ENCODE assay signal across 1 cellular context in genomic region chr19:47095707-47096704, GRCh38.
TF ChIP-seq lines count a peak whose summit lies in the region.

No MANE protein-coding gene starts in this region.

TF ChIP-seq in HepG2, 621 proteins besides CTCF, POLR2A, EP300 and RAD21 (continued from another document and continues in another):
- TF ChIP-seq MXD4 (CRISPR knock-in tag; IDR thresholded peaks at IDR 0.05) = peak; percentile 90
- TF ChIP-seq ZNF343 (CRISPR knock-in tag; IDR thresholded peaks at IDR 0.05) = peak; percentile 92
- TF ChIP-seq ADNP (CRISPR knock-in tag; IDR thresholded peaks at IDR 0.05) = no peak; the same call in 1 of the 2 replicates
- peak; percentile 96 for TF ChIP-seq ERF (CRISPR knock-in tag; IDR thresholded peaks at IDR 0.05)
- peak; percentile 83 for TF ChIP-seq MLX (CRISPR knock-in tag; IDR thresholded peaks at IDR 0.05)
- TF ChIP-seq ELF4 (CRISPR knock-in tag; IDR thresholded peaks at IDR 0.05; ENCODE audit: borderline replicate concordance) = no peak
- peak; percentile 5; the same call in 1 of the 2 replicates for TF ChIP-seq ZNF572 (CRISPR knock-in tag; IDR thresholded peaks at IDR 0.05)
- TF ChIP-seq MIXL1 (CRISPR knock-in tag; IDR thresholded peaks at IDR 0.05) = peak; percentile 72
- 0 out of 2 replicates have a peak, but pooled peaks have one; percentile 44 for TF ChIP-seq HOXA9 (CRISPR knock-in tag; IDR thresholded peaks at IDR 0.05; ENCODE audit: borderline replicate concordance)
- TF ChIP-seq SP140L (CRISPR knock-in tag; IDR thresholded peaks at IDR 0.05; ENCODE audit: borderline replicate concordance) = peak; percentile 71; the same call in 1 of the 2 replicates
- TF ChIP-seq DR1 (CRISPR knock-in tag; IDR thresholded peaks at IDR 0.05) = peak; percentile 75
- TF ChIP-seq CCAR2 (optimal IDR thresholded peaks at IDR 0.05; ENCODE audit: low read depth, low read length) = no peak
- TF ChIP-seq ARNTL (CRISPR knock-in tag; IDR thresholded peaks at IDR 0.05) = peak; percentile 90
- TF ChIP-seq ZNF326 (CRISPR knock-in tag; IDR thresholded peaks at IDR 0.05; ENCODE audit: borderline replicate concordance) = no peak
- TF ChIP-seq FUBP1 (CRISPR knock-in tag; IDR thresholded peaks at IDR 0.05; ENCODE audit: borderline replicate concordance) = no peak
- TF ChIP-seq ZNF281 (CRISPR knock-in tag; IDR thresholded peaks at IDR 0.05; ENCODE audit: borderline replicate concordance) = peak; percentile 88; the same call in 1 of the 2 replicates
- TF ChIP-seq HNF4G (IDR thresholded peaks at IDR 0.05; ENCODE audit: borderline replicate concordance, low read depth, low read length) = peak; percentile 84
- TF ChIP-seq HNF4G (CRISPR knock-in tag; IDR thresholded peaks at IDR 0.05; ENCODE audit: borderline replicate concordance, low read depth) = peak; percentile 95
- peak; percentile 72; the same call in 1 of the 2 replicates for TF ChIP-seq FOXC1 (CRISPR knock-in tag; IDR thresholded peaks at IDR 0.05; ENCODE audit: borderline replicate concordance)
- no peak for TF ChIP-seq GPBP1L1 (CRISPR knock-in tag; IDR thresholded peaks at IDR 0.05)
- TF ChIP-seq HNRNPH1 (optimal IDR thresholded peaks at IDR 0.05; ENCODE audit: low read depth, low read length) = no peak
- no peak for TF ChIP-seq ZNF136 (CRISPR knock-in tag; IDR thresholded peaks at IDR 0.05; ENCODE audit: low read depth)
- TF ChIP-seq HIC2 (CRISPR knock-in tag; IDR thresholded peaks at IDR 0.05; ENCODE audit: low read depth) = peak; percentile 87
- peak; percentile 26; the same call in 1 of the 2 replicates for TF ChIP-seq ZNF598 (CRISPR knock-in tag; IDR thresholded peaks at IDR 0.05; ENCODE audit: borderline replicate concordance)
- 0 out of 2 replicates have a peak, but pooled peaks have one; percentile 15 for TF ChIP-seq MIER2 (CRISPR knock-in tag; IDR thresholded peaks at IDR 0.05)
- TF ChIP-seq AHDC1 (CRISPR knock-in tag; IDR thresholded peaks at IDR 0.05; ENCODE audit: borderline replicate concordance) = peak; percentile 33
- no peak; the same call in 1 of the 2 replicates for TF ChIP-seq SIN3B (IDR thresholded peaks at IDR 0.05; ENCODE audit: low read length)
- TF ChIP-seq ZNF547 (CRISPR knock-in tag; IDR thresholded peaks at IDR 0.05) = peak; percentile 73; the same call in 1 of the 2 replicates
- peak; percentile 76 for TF ChIP-seq ELF3 (CRISPR knock-in tag; IDR thresholded peaks at IDR 0.05)
- TF ChIP-seq TRIM24 (CRISPR knock-in tag; IDR thresholded peaks at IDR 0.05) = peak; percentile 85
- peak; percentile 95 for TF ChIP-seq GATAD2A (CRISPR knock-in tag; IDR thresholded peaks at IDR 0.05)
- no peak for TF ChIP-seq MAFF (IDR thresholded peaks at IDR 0.05; ENCODE audit: low read depth, low read length)
- peak; percentile 99 for TF ChIP-seq RXRA (CRISPR knock-in tag; IDR thresholded peaks at IDR 0.05)
- TF ChIP-seq PAF1 (CRISPR knock-in tag; IDR thresholded peaks at IDR 0.05) = no peak
- no peak for TF ChIP-seq RORA (CRISPR knock-in tag; IDR thresholded peaks at IDR 0.05)
- no peak for TF ChIP-seq ZNF660 (CRISPR knock-in tag; IDR thresholded peaks at IDR 0.05; ENCODE audit: borderline replicate concordance, low read depth)
- peak; percentile 90 for TF ChIP-seq SIX1 (CRISPR knock-in tag; IDR thresholded peaks at IDR 0.05; ENCODE audit: borderline replicate concordance)
- TF ChIP-seq ZBTB21 (CRISPR knock-in tag; IDR thresholded peaks at IDR 0.05) = no peak; the same call in 1 of the 2 replicates
- TF ChIP-seq ZNF383 (CRISPR knock-in tag; IDR thresholded peaks at IDR 0.05; ENCODE audit: borderline replicate concordance) = no peak
- TF ChIP-seq POLR2G (IDR thresholded peaks at IDR 0.05; ENCODE audit: low read depth, low read length) = peak; percentile 63
- TF ChIP-seq NONO (IDR thresholded peaks at IDR 0.05) = no peak
- peak; percentile 92 for TF ChIP-seq NONO (CRISPR knock-in tag; conservative IDR thresholded peaks at IDR 0.05)
- TF ChIP-seq FOXM1 (CRISPR knock-in tag; IDR thresholded peaks at IDR 0.05) = no peak
- no peak for TF ChIP-seq ATF6 (CRISPR knock-in tag; conservative IDR thresholded peaks at IDR 0.05)
- TF ChIP-seq MED1 (CRISPR knock-in tag; IDR thresholded peaks at IDR 0.05) = peak; percentile 92
- TF ChIP-seq ZNF513 (CRISPR knock-in tag; conservative IDR thresholded peaks at IDR 0.05) = no peak
- TF ChIP-seq ZBTB25 (CRISPR knock-in tag; IDR thresholded peaks at IDR 0.05) = peak; percentile 72; the same call in 1 of the 2 replicates
- TF ChIP-seq ZNF260 (CRISPR knock-in tag; IDR thresholded peaks at IDR 0.05; ENCODE audit: borderline replicate concordance, low read depth) = no peak
